ENCODE assay signal across 1 cellular context in the genomic region with DNA sequence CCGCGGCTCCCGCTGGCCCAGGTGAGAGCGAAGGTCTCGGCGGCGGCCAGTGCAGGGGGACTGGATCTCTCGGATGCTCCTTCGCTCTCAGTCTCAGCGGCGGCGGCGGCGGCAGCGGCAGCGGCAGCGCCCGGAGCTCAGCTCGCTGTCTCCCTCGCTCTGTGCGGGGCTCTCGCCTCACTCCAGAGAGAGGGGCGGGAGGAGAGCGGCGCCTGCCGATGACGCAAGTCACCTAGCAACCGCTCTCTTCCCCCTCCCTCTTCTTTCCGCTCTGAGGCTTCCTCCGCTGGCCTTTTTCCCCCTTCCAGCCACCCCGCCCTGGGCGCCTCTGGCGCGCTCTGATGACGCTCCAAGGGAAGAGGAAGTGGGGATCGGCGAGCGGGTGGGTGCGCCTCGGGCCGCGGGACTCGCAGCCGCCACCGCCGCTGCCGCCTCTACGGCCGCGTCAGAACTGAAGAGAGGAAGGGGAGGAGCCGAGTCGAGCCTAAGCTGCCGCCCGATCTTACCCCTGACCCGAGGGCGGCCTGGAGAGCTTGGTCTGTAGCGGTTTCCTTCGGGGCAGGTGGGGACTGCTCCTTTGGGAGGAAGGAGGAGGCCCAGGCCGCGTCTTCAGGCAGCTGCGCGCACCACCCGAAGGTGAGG.
TF ChIP-seq lines count a peak whose summit lies in the region.

FBXW7 (minus strand) TSS at position 190 of the 642 bp plus-strand sequence. CDS start 124,289 bp downstream, outside the sequence.

TF ChIP-seq in K562, 482 proteins besides CTCF, POLR2A, EP300 and RAD21 (continued from another document and continues in another):
- TF ChIP-seq CEBPZ (IDR thresholded peaks at IDR 0.05; ENCODE audit: borderline replicate concordance, low read depth, low read length) = no peak
- peak; percentile 95 for TF ChIP-seq E2F8 (IDR thresholded peaks at IDR 0.05; ENCODE audit: low read depth, partially characterized antibody)
- TF ChIP-seq NCOR1 (IDR thresholded peaks at IDR 0.05) = peak; percentile 36; the same call in 1 of the 2 replicates
- TF ChIP-seq ESRRB (CRISPR knock-in tag; IDR thresholded peaks at IDR 0.05; ENCODE audit: borderline replicate concordance) = no peak
- no peak for TF ChIP-seq MTF1 (CRISPR knock-in tag; IDR thresholded peaks at IDR 0.05; ENCODE audit: borderline replicate concordance)
- TF ChIP-seq STAT5A (IDR thresholded peaks at IDR 0.05; ENCODE audit: borderline replicate concordance, low read length) = no peak
- TF ChIP-seq HNRNPLL (IDR thresholded peaks at IDR 0.05; ENCODE audit: low read depth, low read length, poor library complexity, severe bottlenecking) = peak; percentile 77
- TF ChIP-seq, protein P1, sequence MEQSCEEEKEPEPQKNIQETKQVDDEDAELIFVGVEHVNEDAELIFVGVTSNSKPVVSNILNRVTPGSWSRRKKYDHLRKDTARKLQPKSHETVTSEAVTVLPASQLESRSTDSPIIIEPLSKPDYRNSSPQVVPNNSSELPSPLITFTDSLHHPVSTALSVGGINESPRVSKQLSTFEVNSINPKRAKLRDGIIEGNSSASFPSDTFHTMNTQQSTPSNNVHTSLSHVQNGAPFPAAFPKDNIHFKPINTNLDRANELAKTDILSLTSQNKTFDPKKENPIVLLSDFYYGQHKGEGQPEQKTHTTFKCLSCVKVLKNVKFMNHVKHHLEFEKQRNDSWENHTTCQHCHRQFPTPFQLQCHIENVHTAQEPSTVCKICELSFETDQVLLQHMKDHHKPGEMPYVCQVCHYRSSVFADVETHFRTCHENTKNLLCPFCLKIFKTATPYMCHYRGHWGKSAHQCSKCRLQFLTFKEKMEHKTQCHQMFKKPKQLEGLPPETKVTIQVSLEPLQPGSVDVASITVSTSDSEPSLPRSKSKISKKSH (CRISPR knock-in tag; IDR thresholded peaks at IDR 0.05) = no peak
- TF ChIP-seq RUNX1 (IDR thresholded peaks at IDR 0.05; ENCODE audit: low read depth) = peak; percentile 45; the same call in 1 of the 2 replicates
- TF ChIP-seq, protein P2, sequence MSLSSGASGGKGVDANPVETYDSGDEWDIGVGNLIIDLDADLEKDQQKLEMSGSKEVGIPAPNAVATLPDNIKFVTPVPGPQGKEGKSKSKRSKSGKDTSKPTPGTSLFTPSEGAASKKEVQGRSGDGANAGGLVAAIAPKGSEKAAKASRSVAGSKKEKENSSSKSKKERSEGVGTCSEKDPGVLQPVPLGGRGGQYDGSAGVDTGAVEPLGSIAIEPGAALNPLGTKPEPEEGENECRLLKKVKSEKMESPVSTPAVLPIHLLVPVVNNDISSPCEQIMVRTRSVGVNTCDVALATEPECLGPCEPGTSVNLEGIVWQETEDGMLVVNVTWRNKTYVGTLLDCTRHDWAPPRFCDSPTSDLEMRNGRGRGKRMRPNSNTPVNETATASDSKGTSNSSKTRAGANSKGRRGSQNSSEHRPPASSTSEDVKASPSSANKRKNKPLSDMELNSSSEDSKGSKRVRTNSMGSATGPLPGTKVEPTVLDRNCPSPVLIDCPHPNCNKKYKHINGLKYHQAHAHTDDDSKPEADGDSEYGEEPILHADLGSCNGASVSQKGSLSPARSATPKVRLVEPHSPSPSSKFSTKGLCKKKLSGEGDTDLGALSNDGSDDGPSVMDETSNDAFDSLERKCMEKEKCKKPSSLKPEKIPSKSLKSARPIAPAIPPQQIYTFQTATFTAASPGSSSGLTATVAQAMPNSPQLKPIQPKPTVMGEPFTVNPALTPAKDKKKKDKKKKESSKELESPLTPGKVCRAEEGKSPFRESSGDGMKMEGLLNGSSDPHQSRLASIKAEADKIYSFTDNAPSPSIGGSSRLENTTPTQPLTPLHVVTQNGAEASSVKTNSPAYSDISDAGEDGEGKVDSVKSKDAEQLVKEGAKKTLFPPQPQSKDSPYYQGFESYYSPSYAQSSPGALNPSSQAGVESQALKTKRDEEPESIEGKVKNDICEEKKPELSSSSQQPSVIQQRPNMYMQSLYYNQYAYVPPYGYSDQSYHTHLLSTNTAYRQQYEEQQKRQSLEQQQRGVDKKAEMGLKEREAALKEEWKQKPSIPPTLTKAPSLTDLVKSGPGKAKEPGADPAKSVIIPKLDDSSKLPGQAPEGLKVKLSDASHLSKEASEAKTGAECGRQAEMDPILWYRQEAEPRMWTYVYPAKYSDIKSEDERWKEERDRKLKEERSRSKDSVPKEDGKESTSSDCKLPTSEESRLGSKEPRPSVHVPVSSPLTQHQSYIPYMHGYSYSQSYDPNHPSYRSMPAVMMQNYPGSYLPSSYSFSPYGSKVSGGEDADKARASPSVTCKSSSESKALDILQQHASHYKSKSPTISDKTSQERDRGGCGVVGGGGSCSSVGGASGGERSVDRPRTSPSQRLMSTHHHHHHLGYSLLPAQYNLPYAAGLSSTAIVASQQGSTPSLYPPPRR (CRISPR knock-in tag; IDR thresholded peaks at IDR 0.05; ENCODE audit: borderline replicate concordance) = no peak
- peak; percentile 84 for TF ChIP-seq HCFC1 (IDR thresholded peaks at IDR 0.05; ENCODE audit: low read depth, low read length)
- TF ChIP-seq, protein P3, sequence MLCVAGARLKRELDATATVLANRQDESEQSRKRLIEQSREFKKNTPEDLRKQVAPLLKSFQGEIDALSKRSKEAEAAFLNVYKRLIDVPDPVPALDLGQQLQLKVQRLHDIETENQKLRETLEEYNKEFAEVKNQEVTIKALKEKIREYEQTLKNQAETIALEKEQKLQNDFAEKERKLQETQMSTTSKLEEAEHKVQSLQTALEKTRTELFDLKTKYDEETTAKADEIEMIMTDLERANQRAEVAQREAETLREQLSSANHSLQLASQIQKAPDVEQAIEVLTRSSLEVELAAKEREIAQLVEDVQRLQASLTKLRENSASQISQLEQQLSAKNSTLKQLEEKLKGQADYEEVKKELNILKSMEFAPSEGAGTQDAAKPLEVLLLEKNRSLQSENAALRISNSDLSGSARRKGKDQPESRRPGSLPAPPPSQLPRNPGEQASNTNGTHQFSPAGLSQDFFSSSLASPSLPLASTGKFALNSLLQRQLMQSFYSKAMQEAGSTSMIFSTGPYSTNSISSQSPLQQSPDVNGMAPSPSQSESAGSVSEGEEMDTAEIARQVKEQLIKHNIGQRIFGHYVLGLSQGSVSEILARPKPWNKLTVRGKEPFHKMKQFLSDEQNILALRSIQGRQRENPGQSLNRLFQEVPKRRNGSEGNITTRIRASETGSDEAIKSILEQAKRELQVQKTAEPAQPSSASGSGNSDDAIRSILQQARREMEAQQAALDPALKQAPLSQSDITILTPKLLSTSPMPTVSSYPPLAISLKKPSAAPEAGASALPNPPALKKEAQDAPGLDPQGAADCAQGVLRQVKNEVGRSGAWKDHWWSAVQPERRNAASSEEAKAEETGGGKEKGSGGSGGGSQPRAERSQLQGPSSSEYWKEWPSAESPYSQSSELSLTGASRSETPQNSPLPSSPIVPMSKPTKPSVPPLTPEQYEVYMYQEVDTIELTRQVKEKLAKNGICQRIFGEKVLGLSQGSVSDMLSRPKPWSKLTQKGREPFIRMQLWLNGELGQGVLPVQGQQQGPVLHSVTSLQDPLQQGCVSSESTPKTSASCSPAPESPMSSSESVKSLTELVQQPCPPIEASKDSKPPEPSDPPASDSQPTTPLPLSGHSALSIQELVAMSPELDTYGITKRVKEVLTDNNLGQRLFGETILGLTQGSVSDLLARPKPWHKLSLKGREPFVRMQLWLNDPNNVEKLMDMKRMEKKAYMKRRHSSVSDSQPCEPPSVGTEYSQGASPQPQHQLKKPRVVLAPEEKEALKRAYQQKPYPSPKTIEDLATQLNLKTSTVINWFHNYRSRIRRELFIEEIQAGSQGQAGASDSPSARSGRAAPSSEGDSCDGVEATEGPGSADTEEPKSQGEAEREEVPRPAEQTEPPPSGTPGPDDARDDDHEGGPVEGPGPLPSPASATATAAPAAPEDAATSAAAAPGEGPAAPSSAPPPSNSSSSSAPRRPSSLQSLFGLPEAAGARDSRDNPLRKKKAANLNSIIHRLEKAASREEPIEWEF (CRISPR knock-in tag; IDR thresholded peaks at IDR 0.05) = no peak
- TF ChIP-seq BHLHE40 (IDR thresholded peaks at IDR 0.05; ENCODE audit: low read length) = 0 out of 2 replicates have a peak, but pooled peaks have one; percentile 15
- peak; percentile 81 for TF ChIP-seq CXXC5 (CRISPR knock-in tag; IDR thresholded peaks at IDR 0.05)
- TF ChIP-seq, protein P4, sequence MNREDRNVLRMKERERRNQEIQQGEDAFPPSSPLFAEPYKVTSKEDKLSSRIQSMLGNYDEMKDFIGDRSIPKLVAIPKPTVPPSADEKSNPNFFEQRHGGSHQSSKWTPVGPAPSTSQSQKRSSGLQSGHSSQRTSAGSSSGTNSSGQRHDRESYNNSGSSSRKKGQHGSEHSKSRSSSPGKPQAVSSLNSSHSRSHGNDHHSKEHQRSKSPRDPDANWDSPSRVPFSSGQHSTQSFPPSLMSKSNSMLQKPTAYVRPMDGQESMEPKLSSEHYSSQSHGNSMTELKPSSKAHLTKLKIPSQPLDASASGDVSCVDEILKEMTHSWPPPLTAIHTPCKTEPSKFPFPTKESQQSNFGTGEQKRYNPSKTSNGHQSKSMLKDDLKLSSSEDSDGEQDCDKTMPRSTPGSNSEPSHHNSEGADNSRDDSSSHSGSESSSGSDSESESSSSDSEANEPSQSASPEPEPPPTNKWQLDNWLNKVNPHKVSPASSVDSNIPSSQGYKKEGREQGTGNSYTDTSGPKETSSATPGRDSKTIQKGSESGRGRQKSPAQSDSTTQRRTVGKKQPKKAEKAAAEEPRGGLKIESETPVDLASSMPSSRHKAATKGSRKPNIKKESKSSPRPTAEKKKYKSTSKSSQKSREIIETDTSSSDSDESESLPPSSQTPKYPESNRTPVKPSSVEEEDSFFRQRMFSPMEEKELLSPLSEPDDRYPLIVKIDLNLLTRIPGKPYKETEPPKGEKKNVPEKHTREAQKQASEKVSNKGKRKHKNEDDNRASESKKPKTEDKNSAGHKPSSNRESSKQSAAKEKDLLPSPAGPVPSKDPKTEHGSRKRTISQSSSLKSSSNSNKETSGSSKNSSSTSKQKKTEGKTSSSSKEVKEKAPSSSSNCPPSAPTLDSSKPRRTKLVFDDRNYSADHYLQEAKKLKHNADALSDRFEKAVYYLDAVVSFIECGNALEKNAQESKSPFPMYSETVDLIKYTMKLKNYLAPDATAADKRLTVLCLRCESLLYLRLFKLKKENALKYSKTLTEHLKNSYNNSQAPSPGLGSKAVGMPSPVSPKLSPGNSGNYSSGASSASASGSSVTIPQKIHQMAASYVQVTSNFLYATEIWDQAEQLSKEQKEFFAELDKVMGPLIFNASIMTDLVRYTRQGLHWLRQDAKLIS (CRISPR knock-in tag; IDR thresholded peaks at IDR 0.05) = peak; percentile 21
- TF ChIP-seq, protein P5, sequence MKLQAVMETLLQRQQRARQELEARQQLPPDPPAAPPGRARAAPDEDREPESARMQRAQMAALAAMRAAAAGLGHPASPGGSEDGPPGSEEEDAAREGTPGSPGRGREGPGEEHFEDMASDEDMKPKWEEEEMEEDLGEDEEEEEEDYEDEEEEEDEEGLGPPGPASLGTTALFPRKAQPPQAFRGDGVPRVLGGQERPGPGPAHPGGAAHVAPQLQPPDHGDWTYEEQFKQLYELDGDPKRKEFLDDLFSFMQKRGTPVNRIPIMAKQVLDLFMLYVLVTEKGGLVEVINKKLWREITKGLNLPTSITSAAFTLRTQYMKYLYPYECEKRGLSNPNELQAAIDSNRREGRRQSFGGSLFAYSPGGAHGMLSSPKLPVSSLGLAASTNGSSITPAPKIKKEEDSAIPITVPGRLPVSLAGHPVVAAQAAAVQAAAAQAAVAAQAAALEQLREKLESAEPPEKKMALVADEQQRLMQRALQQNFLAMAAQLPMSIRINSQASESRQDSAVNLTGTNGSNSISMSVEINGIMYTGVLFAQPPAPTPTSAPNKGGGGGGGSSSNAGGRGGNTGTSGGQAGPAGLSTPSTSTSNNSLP (IDR thresholded peaks at IDR 0.05; ENCODE audit: borderline replicate concordance, low read depth, low read length) = no peak
- no peak for TF ChIP-seq ZNF134 (CRISPR knock-in tag; conservative IDR thresholded peaks at IDR 0.05)
- TF ChIP-seq HNRNPL (IDR thresholded peaks at IDR 0.05; ENCODE audit: low read depth, low read length) = no peak
- TF ChIP-seq CREB5 (CRISPR knock-in tag; IDR thresholded peaks at IDR 0.05) = no peak
